Comparison of ENCODE assay signal across 1 cellular context in the genomic region with DNA sequence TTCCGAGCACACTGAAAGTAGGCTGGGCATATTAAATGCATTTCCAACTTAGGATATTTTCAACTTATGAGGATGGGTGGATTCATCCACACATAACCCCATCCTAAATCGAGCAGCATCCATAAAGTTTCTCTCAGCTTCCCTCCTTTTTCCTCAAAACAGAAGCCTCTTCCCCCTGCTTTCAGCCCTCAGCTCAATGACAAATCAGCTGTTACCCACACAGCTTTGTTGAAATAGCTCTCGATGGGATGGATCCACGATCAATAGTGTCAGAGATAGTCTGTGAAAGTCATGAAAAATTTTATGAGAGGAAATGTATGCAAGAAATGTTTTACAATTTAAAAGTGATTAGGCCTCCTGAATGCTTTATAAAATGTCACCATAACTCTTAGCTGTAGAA.
TF ChIP-seq lines count a peak whose summit lies in the region.

No MANE protein-coding gene starts in this region.

TF ChIP-seq in HepG2, 621 proteins besides CTCF, POLR2A, EP300 and RAD21:
- peak; percentile 52; the same call in 1 of the 2 replicates for TF ChIP-seq SAP130 (CRISPR knock-in tag; IDR thresholded peaks at IDR 0.05; ENCODE audit: low read depth)
- TF ChIP-seq ATF7 (IDR thresholded peaks at IDR 0.05) = no peak
- no peak for TF ChIP-seq ATF7 (CRISPR knock-in tag; IDR thresholded peaks at IDR 0.05)
- 0 out of 2 replicates have a peak, but pooled peaks have one; percentile 11 for TF ChIP-seq TARDBP (CRISPR knock-in tag; IDR thresholded peaks at IDR 0.05)
- TF ChIP-seq, protein P1, sequence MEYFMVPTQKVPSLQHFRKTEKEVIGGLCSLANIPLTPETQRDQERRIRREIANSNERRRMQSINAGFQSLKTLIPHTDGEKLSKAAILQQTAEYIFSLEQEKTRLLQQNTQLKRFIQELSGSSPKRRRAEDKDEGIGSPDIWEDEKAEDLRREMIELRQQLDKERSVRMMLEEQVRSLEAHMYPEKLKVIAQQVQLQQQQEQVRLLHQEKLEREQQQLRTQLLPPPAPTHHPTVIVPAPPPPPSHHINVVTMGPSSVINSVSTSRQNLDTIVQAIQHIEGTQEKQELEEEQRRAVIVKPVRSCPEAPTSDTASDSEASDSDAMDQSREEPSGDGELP (IDR thresholded peaks at IDR 0.05; ENCODE audit: borderline replicate concordance, low read depth) = peak; percentile 73
